1 cellular context compared by ENCODE assay signal in the genomic region with DNA sequence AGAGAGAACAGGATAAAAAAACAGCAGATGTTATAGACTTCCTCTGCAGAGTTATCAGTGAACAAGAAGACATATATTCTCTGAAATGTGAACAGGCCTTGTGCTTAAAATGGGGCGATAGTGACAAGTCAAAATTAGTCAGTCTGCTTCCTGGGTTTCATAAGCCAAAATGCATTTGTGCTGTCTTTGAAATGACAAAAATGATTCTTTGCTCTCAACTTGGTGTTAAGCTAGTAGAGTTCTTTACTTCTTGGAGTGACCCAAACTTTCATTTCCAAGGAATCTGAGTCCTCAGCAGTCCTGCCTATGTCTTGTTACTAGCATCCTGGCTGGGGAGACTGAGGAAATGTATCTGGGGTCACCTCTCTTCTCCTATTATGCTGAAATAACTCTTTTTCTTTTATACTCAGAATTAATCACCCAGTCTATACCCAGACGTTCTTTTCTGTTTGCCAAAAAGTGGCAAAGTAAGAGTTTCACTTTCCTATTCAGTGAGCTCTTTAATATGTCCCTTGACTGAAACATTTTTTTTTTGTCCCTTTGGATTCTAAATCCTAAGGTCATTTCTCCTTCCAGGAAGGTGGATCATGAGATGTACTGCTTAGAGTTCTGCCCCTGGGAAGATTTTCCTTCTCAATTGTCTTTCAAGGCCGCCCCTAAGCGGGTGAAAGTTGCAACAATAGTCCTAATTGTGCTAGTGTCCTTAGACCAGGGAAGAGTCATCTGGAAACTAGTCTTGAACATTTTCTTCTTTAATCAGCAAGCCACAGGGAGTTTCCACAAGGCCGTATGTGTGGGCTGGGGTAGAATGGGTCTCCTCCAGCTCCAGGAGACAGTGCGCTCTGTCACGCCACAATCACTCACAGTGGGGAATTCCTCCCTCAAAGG.
TF ChIP-seq lines count a peak whose summit lies in the region.

No MANE protein-coding gene starts in this region.

TF ChIP-seq in A549, 52 proteins besides CTCF, POLR2A, EP300 and RAD21 (continued from another document):
- TF ChIP-seq, protein P1, sequence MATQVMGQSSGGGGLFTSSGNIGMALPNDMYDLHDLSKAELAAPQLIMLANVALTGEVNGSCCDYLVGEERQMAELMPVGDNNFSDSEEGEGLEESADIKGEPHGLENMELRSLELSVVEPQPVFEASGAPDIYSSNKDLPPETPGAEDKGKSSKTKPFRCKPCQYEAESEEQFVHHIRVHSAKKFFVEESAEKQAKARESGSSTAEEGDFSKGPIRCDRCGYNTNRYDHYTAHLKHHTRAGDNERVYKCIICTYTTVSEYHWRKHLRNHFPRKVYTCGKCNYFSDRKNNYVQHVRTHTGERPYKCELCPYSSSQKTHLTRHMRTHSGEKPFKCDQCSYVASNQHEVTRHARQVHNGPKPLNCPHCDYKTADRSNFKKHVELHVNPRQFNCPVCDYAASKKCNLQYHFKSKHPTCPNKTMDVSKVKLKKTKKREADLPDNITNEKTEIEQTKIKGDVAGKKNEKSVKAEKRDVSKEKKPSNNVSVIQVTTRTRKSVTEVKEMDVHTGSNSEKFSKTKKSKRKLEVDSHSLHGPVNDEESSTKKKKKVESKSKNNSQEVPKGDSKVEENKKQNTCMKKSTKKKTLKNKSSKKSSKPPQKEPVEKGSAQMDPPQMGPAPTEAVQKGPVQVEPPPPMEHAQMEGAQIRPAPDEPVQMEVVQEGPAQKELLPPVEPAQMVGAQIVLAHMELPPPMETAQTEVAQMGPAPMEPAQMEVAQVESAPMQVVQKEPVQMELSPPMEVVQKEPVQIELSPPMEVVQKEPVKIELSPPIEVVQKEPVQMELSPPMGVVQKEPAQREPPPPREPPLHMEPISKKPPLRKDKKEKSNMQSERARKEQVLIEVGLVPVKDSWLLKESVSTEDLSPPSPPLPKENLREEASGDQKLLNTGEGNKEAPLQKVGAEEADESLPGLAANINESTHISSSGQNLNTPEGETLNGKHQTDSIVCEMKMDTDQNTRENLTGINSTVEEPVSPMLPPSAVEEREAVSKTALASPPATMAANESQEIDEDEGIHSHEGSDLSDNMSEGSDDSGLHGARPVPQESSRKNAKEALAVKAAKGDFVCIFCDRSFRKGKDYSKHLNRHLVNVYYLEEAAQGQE (IDR thresholded peaks at IDR 0.05): no peak
- TF ChIP-seq HOXB5 (CRISPR knock-in tag; IDR thresholded peaks at IDR 0.05) (no peak), SMC3 (IDR thresholded peaks at IDR 0.05) (no peak), CHD2 (IDR thresholded peaks at IDR 0.05; ENCODE audit: low read length, partially characterized antibody) (no peak)
- TF ChIP-seq, protein P2, sequence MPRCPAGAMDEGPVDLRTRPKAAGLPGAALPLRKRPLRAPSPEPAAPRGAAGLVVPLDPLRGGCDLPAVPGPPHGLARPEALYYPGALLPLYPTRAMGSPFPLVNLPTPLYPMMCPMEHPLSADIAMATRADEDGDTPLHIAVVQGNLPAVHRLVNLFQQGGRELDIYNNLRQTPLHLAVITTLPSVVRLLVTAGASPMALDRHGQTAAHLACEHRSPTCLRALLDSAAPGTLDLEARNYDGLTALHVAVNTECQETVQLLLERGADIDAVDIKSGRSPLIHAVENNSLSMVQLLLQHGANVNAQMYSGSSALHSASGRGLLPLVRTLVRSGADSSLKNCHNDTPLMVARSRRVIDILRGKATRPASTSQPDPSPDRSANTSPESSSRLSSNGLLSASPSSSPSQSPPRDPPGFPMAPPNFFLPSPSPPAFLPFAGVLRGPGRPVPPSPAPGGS (IDR thresholded peaks at IDR 0.05): no peak
